25 cellular contexts compared by ENCODE assay signal in genomic region chr3:111768076-111768475, GRCh38.
DNase-seq lines count a peak whose midpoint lies in the region; ATAC-seq, FAIRE-seq and TF ChIP-seq lines count a peak whose summit lies in the region.
"Had no signal": no experiment of that assay in that cellular context is flagged by ENCODE, and none has a peak within 500 bp of the region (broad histone marks: within the 10 kb centered on the region; RNA-seq: fewer than 3 reads in every experiment).

No MANE protein-coding gene starts in this region.

- no peaks in the 10 kb centered on the region for H4K20me1 ChIP-seq in GM12878 (ENCODE audit: control insufficient read depth, insufficient read depth)
- H4K20me1 ChIP-seq: BLaER1 treated with 17β-estradiol and CSF1 and Interleukin-3, amounts not matched to agents 10 nM and 100 nM had no signal

- H2AFZ ChIP-seq in GM12878 (ENCODE audit: control insufficient read depth, low read depth, low read length) = no peak overlapping the region
- H2AFZ ChIP-seq: PC-9 had no signal

- H3K79me2 ChIP-seq in GM12878 (ENCODE audit: control insufficient read depth, insufficient read depth, low read length) = no peaks in the 10 kb centered on the region

- TF ChIP-seq CTCF in A549 (IDR thresholded peaks at IDR 0.05) (no peak), GM12878 (IDR thresholded peaks at IDR 0.05 in 2 of 3, conservative IDR thresholded peaks at IDR 0.05 in 1 of 3; ENCODE audit: control insufficient read depth in 2 of 3, extremely low read depth in 1 of 3, insufficient read depth in 1 of 3, low read depth in 3 of 3, low read length in 3 of 3) (no peak), right lobe of liver (IDR thresholded peaks at IDR 0.05) (no peak)

- FAIRE-seq in A549 (lab: Jason Lieb, UNC) (no peak), GM12878 (lab: Jason Lieb, UNC) (no peak)
- FAIRE-seq: kidney had no signal

- H3K4me3 ChIP-seq in A549 (no peak overlapping the region), GM12878 (no peak overlapping the region), right lobe of liver (no peak overlapping the region)
- H3K4me3 ChIP-seq: ascending aorta; BLaER1 treated with 17β-estradiol and CSF1 and Interleukin-3, amounts not matched to agents 10 nM and 100 nM; gastroesophageal sphincter; PC-9; upper lobe of right lung had no signal

- intact Hi-C loops in GM12878 (cut with micrococcal nuclease; ENCODE audit: unreplicated experiment) (no loop called here), right lobe of liver (cut with DNase I) (no loop called here)

- SMC1A ChIA-PET in GM12878 (lab: Charles Lee; ENCODE audit: uncharacterized antibody, unreplicated experiment) = interaction anchor here (1.0 to 4.4 kb wide), 7 partner anchors 8 to 200 kb away, joined by 3 to 18 read pairs (median 3); no protein-coding TSS in a partner anchor

- TF ChIP-seq POLR2A in A549 (IDR thresholded peaks at IDR 0.05; ENCODE audit: low read length) (no peak), GM12878 (IDR thresholded peaks at IDR 0.05; ENCODE audit: low read depth, low read length) (no peak), right lobe of liver (IDR thresholded peaks at IDR 0.05) (no peak)

- H3K4me1 ChIP-seq in A549 = peaks cover 70% of the 10 kb centered on the region
- no peaks in the 10 kb centered on the region for H3K4me1 ChIP-seq in GM12878 (ENCODE audit: control insufficient read depth, insufficient read depth, low read length)
- H3K4me1 ChIP-seq in right lobe of liver = peaks cover 0 to 68% (median 24%) of the 10 kb centered on the region in 4 donors

- DNase-seq in A549 (ENCODE audit: low read depth in 1 of 2, low spot score in 1 of 2) (no peak), MV-4-11 (lab: John Stamatoyannopoulos, UW) (peak; percentile 22), GM12878 (ENCODE audit: low read depth, low spot score) (no peak), right lobe of liver (no peak), NCI-H774 (lab: John Stamatoyannopoulos, UW) (no peak), A172 (ENCODE audit: low spot score) (no peak)
- DNase-seq in activated CD4-positive, alpha-beta T cell treated with anti-CD3 and anti-CD28 coated beads for 4 hours = no peak
- DNase-seq: activated CD4-positive, alpha-beta T cell treated with anti-CD3 and anti-CD28 coated beads, Interleukin-2, amount 50 U/mL, for 1 hour; erythroblast; KBM-7; kidney; naive B cell; NCI-H1694 treated with DMSO at 0.1 percent for 48 hours; NCI-H2171 treated with DMSO at 0.1 percent for 48 hours; NCI-H748 treated with DMSO at 0.1 percent for 48 hours; occipital lobe; SIG-M5; upper lobe of right lung had no signal

- POLR2A ChIA-PET in A549 (lab: Yijun Ruan, JAX) = interaction anchor here (1.2 kb wide), 1 partner anchor 92 kb away, joined by 8 read pairs; no protein-coding TSS in a partner anchor
- POLR2A ChIA-PET in GM12878 (lab: Charles Lee) = interaction anchor here (1.1 kb wide), 1 partner anchor 99 kb away, joined by 3 read pairs; no protein-coding TSS in a partner anchor

- in situ Hi-C loops in GM12878 (cut with MboI) = no loop called here

- H3K36me3 ChIP-seq in GM12878 (ENCODE audit: control insufficient read depth in 2 of 2, insufficient read depth in 2 of 2, low read length in 1 of 2) (no peaks in the 10 kb centered on the region), right lobe of liver (no peaks in the 10 kb centered on the region)
- H3K36me3 ChIP-seq: ascending aorta; BLaER1 treated with 17β-estradiol and CSF1 and Interleukin-3, amounts not matched to agents 10 nM and 100 nM; gastroesophageal sphincter; upper lobe of right lung had no signal

- no peak overlapping the region for H3K9ac ChIP-seq in GM12878 (ENCODE audit: control insufficient read depth, insufficient read depth, low read length)
- H3K9ac ChIP-seq: BLaER1 treated with 17β-estradiol and CSF1 and Interleukin-3, amounts not matched to agents 10 nM and 100 nM had no signal

- RAD21 ChIA-PET in GM12878 (lab: Charles Lee; ENCODE audit: unreplicated experiment) = interaction anchor here (1.0 to 1.3 kb wide), 2 partner anchors 34 to 92 kb away, joined by 3 to 8 read pairs; no protein-coding TSS in a partner anchor

- CTCF ChIA-PET in A549 (lab: Yijun Ruan, JAX) = interaction anchor here (0.5 to 3.6 kb wide), 5 partner anchors 14 to 195 kb away, joined by 3 to 13 read pairs (median 3); no protein-coding TSS in a partner anchor
- CTCF ChIA-PET in GM12878 (lab: Yijun Ruan, JAX) = interaction anchor here (0.6 to 1.7 kb wide), 7 partner anchors 9 to 270 kb away, joined by 3 to 6 read pairs (median 4); no protein-coding TSS in a partner anchor

- 3% methylated on average over 2 of the region's 2 CpGs for WGBS in A549 (ENCODE audit: missing lambda C conversion rate)
- WGBS in GM12878 (ENCODE audit: insufficient coverage, insufficient replicate concordance, low lambda C conversion rate, missing lambda C conversion rate) = 0% methylated on average over 2 of the region's 2 CpGs
- 33% methylated on average over 2 of the region's 2 CpGs for WGBS in right lobe of liver (ENCODE audit: insufficient coverage, low coverage, low lambda C conversion rate, missing lambda C conversion rate)

- TF ChIP-seq RAD21 in A549 (conservative IDR thresholded peaks at IDR 0.05 in 1 of 2, IDR thresholded peaks at IDR 0.05 in 1 of 2) = no peak
- TF ChIP-seq RAD21 in GM12878 (IDR thresholded peaks at IDR 0.05; ENCODE audit: insufficient read depth, low read depth, low read length) = no peak

- H3K9me3 ChIP-seq in A549 (no peaks in the 10 kb centered on the region), GM12878 (replicated peaks; ENCODE audit: control insufficient read depth, insufficient read depth, low read length) (no peaks in the 10 kb centered on the region), right lobe of liver (no peaks in the 10 kb centered on the region)
- H3K9me3 ChIP-seq: ascending aorta; BLaER1 treated with 17β-estradiol and CSF1 and Interleukin-3, amounts not matched to agents 10 nM and 100 nM; gastroesophageal sphincter; upper lobe of right lung had no signal

- TF ChIP-seq EP300 in A549 (IDR thresholded peaks at IDR 0.05) (no peak), GM12878 (IDR thresholded peaks at IDR 0.05; ENCODE audit: borderline replicate concordance in 1 of 2, control insufficient read depth in 1 of 2, low read depth in 2 of 2, low read length in 2 of 2) (no peak)

- H3K27ac ChIP-seq in A549 (peak overlapping the region; percentile 61 to 86), GM12878 (ENCODE audit: control insufficient read depth, insufficient read depth) (no peak overlapping the region), right lobe of liver (peak overlapping the region; percentile 56 to 88 (median 72))
- H3K27ac ChIP-seq: BLaER1 treated with 17β-estradiol and CSF1 and Interleukin-3, amounts not matched to agents 10 nM and 100 nM; PC-9; VCaP had no signal

- BruUV-seq in GM12878 (replicated peaks; lab: Mats Ljungman, UMichigan) = no TSS peak

- H3K27me3 ChIP-seq in GM12878 (replicated peaks in 1 of 2; ENCODE audit: control insufficient read depth in 2 of 2, insufficient read depth in 2 of 2, low read length in 1 of 2) (no peaks in the 10 kb centered on the region; a peak in 1 of 4 replicates), right lobe of liver (no peaks in the 10 kb centered on the region)
- H3K27me3 ChIP-seq: ascending aorta; BLaER1 treated with 17β-estradiol and CSF1 and Interleukin-3, amounts not matched to agents 10 nM and 100 nM; gastroesophageal sphincter; upper lobe of right lung had no signal

- H3K4me2 ChIP-seq in A549 (peak overlapping the region; percentile 64), GM12878 (ENCODE audit: control insufficient read depth, insufficient read depth) (no peak overlapping the region)
- H3K4me2 ChIP-seq: BLaER1 treated with 17β-estradiol and CSF1 and Interleukin-3, amounts not matched to agents 10 nM and 100 nM; PC-9 had no signal

- ATAC-seq in A549 = 0 out of 6 replicates have a peak, but pooled peaks of 1 of the 2 experiments have one; percentile 5
- ATAC-seq in GM12878 = no peak
- ATAC-seq in right lobe of liver = no peak
- no peak for ATAC-seq in GM19455 (IDR thresholded peaks at IDR 0.05; ENCODE audit: unreplicated experiment)
- ATAC-seq: activated naive CD4-positive, alpha-beta T cell treated with anti-CD3 and anti-CD28 coated beads, Interleukin-2, amount 50 U/mL, for 72 hours had no signal

TF ChIP-seq in A549, 52 proteins besides CTCF, POLR2A, EP300 and RAD21 (continues in another document):
- TF ChIP-seq FOSB (CRISPR knock-in tag; IDR thresholded peaks at IDR 0.05) (no peak), CBX8 (IDR thresholded peaks at IDR 0.05) (no peak), HDAC2 (IDR thresholded peaks at IDR 0.05) (no peak), SREBF2 (IDR thresholded peaks at IDR 0.05) (no peak), BCL3 (IDR thresholded peaks at IDR 0.05) (no peak), FOXS1 (CRISPR knock-in tag; IDR thresholded peaks at IDR 0.05) (no peak), CHD4 (IDR thresholded peaks at IDR 0.05; ENCODE audit: borderline replicate concordance) (no peak), ZC3H11A (IDR thresholded peaks at IDR 0.05) (no peak)

TF ChIP-seq in GM12878, 131 proteins besides CTCF, POLR2A, EP300 and RAD21:
- TF ChIP-seq SPI1 (IDR thresholded peaks at IDR 0.05; ENCODE audit: borderline replicate concordance, insufficient read depth, low read depth, low read length) (peak; percentile 22; the same call in 1 of the 2 replicates), FOXK2 (IDR thresholded peaks at IDR 0.05) (no peak)
